ENCODE assay signal across 21 cellular contexts in genomic region chr16:3734084-3734757, GRCh38. TPM values are rescaled to one million over a fixed set of nuclear protein-coding genes. Genes with fewer than 3 reads are reported as not detected.
A peak's percentile ranks its signal among the peaks of the same experiment; 100 is the strongest.
DNase-seq lines count a peak whose midpoint lies in the region; ATAC-seq and TF ChIP-seq lines count a peak whose summit lies in the region.
"Had no signal": no experiment of that assay in that cellular context is flagged by ENCODE, and none has a peak within 500 bp of the region (broad histone marks: within the 10 kb centered on the region; RNA-seq: fewer than 3 reads in every experiment).

No MANE protein-coding gene starts in this region.

- dilution Hi-C loops in IMR-90 (cut with HindIII; ENCODE audit: low sequenced_read_pairs, unreplicated experiment) = no loop called here

- in situ Hi-C loops in IMR-90 (cut with MboI; ENCODE audit: low sequenced_read_pairs) = no loop called here

- H3K27me3 ChIP-seq in IMR-90 (ENCODE audit: control insufficient read depth, insufficient read depth, low read length) = no peaks in the 10 kb centered on the region
- H3K27me3 ChIP-seq: BE2C had no signal

- no peak overlapping the region for H2BK15ac ChIP-seq in IMR-90 (ENCODE audit: low read depth, low read length)

- H2BK120ac ChIP-seq in IMR-90 (ENCODE audit: low read depth, low read length) = no peak overlapping the region

- H3K18ac ChIP-seq in IMR-90 (ENCODE audit: low read depth, low read length) = no peak overlapping the region

- H3K4me1 Mint-ChIP-seq in chondrocyte (ENCODE audit: low read depth) = no peaks in the 10 kb centered on the region

- 97% methylated on average over 25 of the region's 27 CpGs; no CpG with 5 or more reads in 1 of the 2 experiments for WGBS in IMR-90 (ENCODE audit: extremely low coverage in 2 of 2, insufficient read length in 1 of 2), 2 experiments

- peak overlapping the region; percentile 42 for H2AK9ac ChIP-seq in IMR-90 (replicated peaks; ENCODE audit: low read depth, low read length, poor library complexity)

- DNase-seq in IMR-90 = no peak
- DNase-seq in chondrocyte (ENCODE audit: low spot score) = no peak
- DNase-seq in mesenteric fat pad (ENCODE audit: low spot score) = peak; percentile 64
- DNase-seq in sciatic nerve (ENCODE audit: low spot score) = peak; percentile 49
- DNase-seq in activated CD4-positive, CD25-positive, alpha-beta regulatory T cell treated with anti-CD3 and anti-CD28 coated beads, Interleukin-2, amount 50 U/mL, for 72 hours = no peak
- DNase-seq in activated gamma-delta T cell (lab: John Stamatoyannopoulos, UW) = no peak
- DNase-seq: BE2C; EL; GF-D8; H7; KBM-7; MM.1S; NCI-H1092; NCI-H1436; NCI-H2029 treated with DMSO at 0.1 percent for 48 hours; NCI-H2171; NCI-H345; NCI-H524; NCI-H774; NK-92 treated with Interleukin-12 subunit alpha and Interleukin-12 subunit beta, amount 100 ng/mL, for 24 hours had no signal

- POLR2A ChIA-PET in IMR-90 (lab: Charles Lee; ENCODE audit: unreplicated experiment) = no interaction called here

- TF ChIP-seq CTCF in IMR-90 (conservative IDR thresholded peaks at IDR 0.05; ENCODE audit: low read depth, low read length) (no peak), chondrocyte (IDR thresholded peaks at IDR 0.05) (no peak)

- H3K9ac ChIP-seq in IMR-90 (ENCODE audit: low read depth, low read length) = no peak overlapping the region

- H3K27ac ChIP-seq in IMR-90 (ENCODE audit: insufficient read depth, low read length) = no peak overlapping the region

- H2BK5ac ChIP-seq in IMR-90 (ENCODE audit: low read depth, low read length, poor library complexity, severe bottlenecking) = no peak overlapping the region

- H3K4me3 ChIP-seq in IMR-90 (ENCODE audit: insufficient read depth, low read depth, low read length) = no peak overlapping the region

- H3K9me3 ChIP-seq in IMR-90 (ENCODE audit: control insufficient read depth, insufficient read depth, low read length) = no peaks in the 10 kb centered on the region
- H3K9me3 ChIP-seq: BE2C had no signal

- CTCF ChIA-PET in IMR-90 (lab: Yijun Ruan, JAX) = no interaction called here

- H3K36me3 Mint-ChIP-seq in chondrocyte (ENCODE audit: low read depth) = peaks cover 61% of the 10 kb centered on the region

- peak overlapping the region; percentile 43 for H2AFZ ChIP-seq in IMR-90 (replicated peaks; ENCODE audit: low read length, poor library complexity)

- H3K27ac Mint-ChIP-seq in chondrocyte (ENCODE audit: unreplicated experiment) = peak overlapping the region; percentile 36

- H3K9me1 ChIP-seq in IMR-90 (ENCODE audit: insufficient read depth, low read length) = peaks cover 5% of the 10 kb centered on the region; the same call in 1 of the 2 replicates

- H3K4me2 ChIP-seq in IMR-90 (ENCODE audit: low read depth, low read length) = no peak overlapping the region

- H3K27me3 Mint-ChIP-seq in chondrocyte (ENCODE audit: low read depth) = no peaks in the 10 kb centered on the region

- no peak for TF ChIP-seq POLR2A in IMR-90 (IDR thresholded peaks at IDR 0.05; ENCODE audit: low read depth, low read length)

- H4K8ac ChIP-seq in IMR-90 (ENCODE audit: low read depth in 2 of 2, low read length in 2 of 2) = no peak overlapping the region

- peaks cover 24 to 68% of the 10 kb centered on the region in 2 experiments for H3K79me1 ChIP-seq in IMR-90 (ENCODE audit: low read depth in 1 of 2, low read length in 2 of 2)

- H4K91ac ChIP-seq in IMR-90 (ENCODE audit: insufficient read depth, low read depth, low read length) = no peak overlapping the region

- H4K5ac ChIP-seq in IMR-90 (ENCODE audit: low read depth, low read length) = no peak overlapping the region

- H3K14ac ChIP-seq in IMR-90 (replicated peaks; ENCODE audit: low read depth, low read length) = no peak overlapping the region

- H3K23ac ChIP-seq in IMR-90 (ENCODE audit: low read depth, low read length) = no peak overlapping the region

- H4K20me1 ChIP-seq in IMR-90 (ENCODE audit: insufficient read depth, low read length) = peaks cover 17% of the 10 kb centered on the region

- H2AK5ac ChIP-seq in IMR-90 (ENCODE audit: low read depth, low read length) = no peak overlapping the region

- no peak overlapping the region for H3K4me3 Mint-ChIP-seq in chondrocyte (ENCODE audit: unreplicated experiment)

- H3K36me3 ChIP-seq in IMR-90 (ENCODE audit: control insufficient read depth, insufficient read depth, low read length) = peaks cover 84% of the 10 kb centered on the region

- no peaks in the 10 kb centered on the region for H3K4me1 ChIP-seq in IMR-90 (ENCODE audit: control insufficient read depth, insufficient read depth, low read length)
- H3K4me1 ChIP-seq: BE2C had no signal

- no peak for TF ChIP-seq RAD21 in IMR-90 (IDR thresholded peaks at IDR 0.05; ENCODE audit: low read length)

- intact Hi-C loops in IMR-90 (cut with micrococcal nuclease) = no loop called here
- intact Hi-C loops in sciatic nerve (cut with DNase I) = no loop called here

- ATAC-seq in IMR-90 (ENCODE audit: low read depth) (no peak), sciatic nerve (no peak), GM19324 (IDR thresholded peaks at IDR 0.05; ENCODE audit: low FRiP score, unreplicated experiment) (no peak)

- no TSS peak for BruUV-seq in IMR-90 (replicated peaks; lab: Mats Ljungman, UMichigan)

- H3K4ac ChIP-seq in IMR-90 (ENCODE audit: low read depth, low read length) = no peak overlapping the region

- no peak overlapping the region for H2BK20ac ChIP-seq in IMR-90 (ENCODE audit: low read depth, low read length)

- H3K56ac ChIP-seq in IMR-90 (ENCODE audit: extremely low read depth, insufficient read depth, low read length) = no peak overlapping the region

- H3K9me3 Mint-ChIP-seq in chondrocyte (ENCODE audit: low read depth) = no peaks in the 10 kb centered on the region

TF ChIP-seq in IMR-90, 13 proteins besides CTCF, POLR2A, EP300 and RAD21:
- TF ChIP-seq RCOR1 (IDR thresholded peaks at IDR 0.05; ENCODE audit: insufficient replicate concordance, low read length) (no peak), FOS (IDR thresholded peaks at IDR 0.05; ENCODE audit: low read depth, low read length) (no peak), BHLHE40 (IDR thresholded peaks at IDR 0.05; ENCODE audit: low read depth, low read length) (no peak), SMC3 (IDR thresholded peaks at IDR 0.05; ENCODE audit: low read depth, low read length) (no peak), CHD1 (IDR thresholded peaks at IDR 0.05; ENCODE audit: low read depth, low read length) (no peak), ELK1 (IDR thresholded peaks at IDR 0.05; ENCODE audit: borderline replicate concordance, low read depth, low read length) (no peak), MAZ (IDR thresholded peaks at IDR 0.05; ENCODE audit: borderline replicate concordance, low read depth, low read length) (no peak)
TF ChIP-seq in IMR-90: peak in this region for 0.

RNA-seq across cellular contexts. Expression of gene TRAP1, which starts 16.9 kb away (rescaled TPM):
- total RNA-seq in IMR-90 (2012; rRNA removed) (137 and 145 TPM in 2 replicates), chondrocyte (54.2 to 81.1 TPM (median 60.6 TPM) in 3 replicates), mesenteric fat pad (85.9 TPM), sciatic nerve (73.6 TPM)
- polyA plus RNA-seq in IMR-90 (2012; rRNA removed) = 139 and 172 TPM in 2 replicates
- polyA plus RNA-seq in IMR-90 (2012; cell fraction: cytosol; rRNA removed) = 90.5 and 90.6 TPM in 2 replicates
- polyA plus RNA-seq in IMR-90 (2012; cell fraction: nucleus; rRNA removed; ENCODE audit: low replicate concordance) = 225 and 239 TPM in 2 replicates

Comparison
In these comparisons a context has a peak if more than half of its experiments do, and no peak if none do; other contexts are left out.
1. DNase-seq: peak in mesenteric fat pad (single experiment) and sciatic nerve (single experiment); none in IMR-90 (single experiment), chondrocyte (single experiment), activated CD4-positive, CD25-positive, alpha-beta regulatory T cell treated with anti-CD3 and anti-CD28 coated beads, Interleukin-2, amount 50 U/mL, for 72 hours (single experiment) and activated gamma-delta T cell (single experiment).